In genomic region chr7:101363734-101364374, GRCh38 we compare ENCODE assay signal across 8 cellular contexts. TPM values are rescaled to one million over a fixed set of nuclear protein-coding genes. Genes with fewer than 3 reads are reported as not detected.
DNase-seq lines count a peak whose midpoint lies in the region; ATAC-seq, FAIRE-seq and TF ChIP-seq lines count a peak whose summit lies in the region.

No MANE protein-coding gene starts in this region.

- no peaks in the 10 kb centered on the region for H3K36me3 Mint-ChIP-seq in activated naive CD4-positive, alpha-beta T cell treated with anti-CD3 and anti-CD28 coated beads, Interleukin-2, amount 10 ng/mL, durations not matched to agents 7 days and 5 days
- no peaks in the 10 kb centered on the region for H3K36me3 Mint-ChIP-seq in glutamatergic neuron (ENCODE audit: unreplicated experiment)

- H3K27ac ChIP-seq in RWPE1 (no peak overlapping the region), ovary (peak overlapping the region in 1 of 2 donors; percentile 21), thoracic aorta (no peak overlapping the region)

- H3K36me3 ChIP-seq in ovary (no peaks in the 10 kb centered on the region), thoracic aorta (no peaks in the 10 kb centered on the region)

- peak overlapping the region; percentile 53 for H3K4me3 ChIP-seq in ovary
- H3K4me3 ChIP-seq in thoracic aorta = peak overlapping the region; percentile 76

- no peak overlapping the region for H3K4me3 Mint-ChIP-seq in activated naive CD4-positive, alpha-beta T cell treated with anti-CD3 and anti-CD28 coated beads, Interleukin-2, amount 10 ng/mL, durations not matched to agents 7 days and 5 days
- H3K4me3 Mint-ChIP-seq in glutamatergic neuron (ENCODE audit: unreplicated experiment) = peak overlapping the region; percentile 70

- H3K27me3 Mint-ChIP-seq in activated naive CD4-positive, alpha-beta T cell treated with anti-CD3 and anti-CD28 coated beads, Interleukin-2, amount 10 ng/mL, durations not matched to agents 7 days and 5 days = peaks cover 59% of the 10 kb centered on the region
- peaks cover 2% of the 10 kb centered on the region for H3K27me3 Mint-ChIP-seq in glutamatergic neuron (ENCODE audit: unreplicated experiment)

- H3K4me1 Mint-ChIP-seq in activated naive CD4-positive, alpha-beta T cell treated with anti-CD3 and anti-CD28 coated beads, Interleukin-2, amount 10 ng/mL, durations not matched to agents 7 days and 5 days = no peaks in the 10 kb centered on the region
- peaks cover 14% of the 10 kb centered on the region for H3K4me1 Mint-ChIP-seq in glutamatergic neuron (ENCODE audit: low read depth, unreplicated experiment)

- no peak for TF ChIP-seq EP300 in ovary (IDR thresholded peaks at IDR 0.05)

- 1 to 2% (median 1%) methylated on average over 34 to 52 of the region's 52 CpGs for WGBS in ovary, 3 donors

- peak; percentile 98 for TF ChIP-seq CTCF in RWPE1 (conservative IDR thresholded peaks at IDR 0.05; ENCODE audit: low read depth)
- peak; percentile 96 for TF ChIP-seq CTCF in glutamatergic neuron (IDR thresholded peaks at IDR 0.05; ENCODE audit: partially characterized antibody, unreplicated experiment)
- peak; percentile 55 to 89 (median 73) for TF ChIP-seq CTCF in ovary (IDR thresholded peaks at IDR 0.05)
- peak; percentile 95 for TF ChIP-seq CTCF in thoracic aorta (IDR thresholded peaks at IDR 0.05)

- H3K27me3 ChIP-seq in ovary = no peaks in the 10 kb centered on the region
- H3K27me3 ChIP-seq in thoracic aorta (replicated peaks; ENCODE audit: insufficient read depth) = no peaks in the 10 kb centered on the region

- TF ChIP-seq POLR2A in ovary (IDR thresholded peaks at IDR 0.05) = no peak

- CTCF ChIA-PET in RWPE1 (lab: Yijun Ruan, JAX) = interaction anchor here (0.7 to 1.9 kb wide), 8 partner anchors 9 to 142 kb away, joined by 3 to 11 read pairs (median 4); no protein-coding TSS in a partner anchor
- CTCF ChIA-PET in activated naive CD4-positive, alpha-beta T cell treated with anti-CD3 and anti-CD28 coated beads, Interleukin-2, amount 10 ng/mL, durations not matched to agents 7 days and 5 days (lab: Charles Lee) = interaction anchor here (0.7 to 4.5 kb wide), 16 partner anchors 9 to 143 kb away, joined by 3 to 40 read pairs (median 5); no protein-coding TSS in a partner anchor

- no peaks in the 10 kb centered on the region for H3K9me3 ChIP-seq in ovary
- H3K9me3 ChIP-seq in thoracic aorta = no peaks in the 10 kb centered on the region

- intact Hi-C loops in ovary (cut with DNase I) = loop anchor here in 1 of 4 donors (5.0 kb wide), 1 partner anchor 143 kb away; no protein-coding TSS in a partner anchor

- DNase-seq in RWPE1 (ENCODE audit: low spot score) = peak; percentile 79
- DNase-seq in activated naive CD4-positive, alpha-beta T cell treated with anti-CD3 and anti-CD28 coated beads, Interleukin-2, amount 10 ng/mL, durations not matched to agents 7 days and 5 days = peak; percentile 77
- peak; percentile 84 for DNase-seq in glutamatergic neuron
- DNase-seq in ovary = peak; percentile 32 to 79 (median 58)
- DNase-seq in thoracic aorta (ENCODE audit: low spot score) = no peak

- H3K9me3 Mint-ChIP-seq in activated naive CD4-positive, alpha-beta T cell treated with anti-CD3 and anti-CD28 coated beads, Interleukin-2, amount 10 ng/mL, durations not matched to agents 7 days and 5 days = no peaks in the 10 kb centered on the region
- no peaks in the 10 kb centered on the region for H3K9me3 Mint-ChIP-seq in glutamatergic neuron (ENCODE audit: unreplicated experiment)

- H3K4me1 ChIP-seq in ovary (ENCODE audit: insufficient read depth) (peaks cover 6% of the 10 kb centered on the region), thoracic aorta (ENCODE audit: control insufficient read depth in 1 of 2, low read depth in 2 of 2) (peaks cover 10 to 16% of the 10 kb centered on the region in 2 donors)

- H3K27ac Mint-ChIP-seq in activated naive CD4-positive, alpha-beta T cell treated with anti-CD3 and anti-CD28 coated beads, Interleukin-2, amount 10 ng/mL, durations not matched to agents 7 days and 5 days = no peak overlapping the region
- H3K27ac Mint-ChIP-seq in glutamatergic neuron (ENCODE audit: unreplicated experiment) = no peak overlapping the region

- POLR2A ChIA-PET in RWPE1 (lab: Yijun Ruan, JAX; ENCODE audit: low non-redundant PET) = no interaction called here

- peak; percentile 79 for FAIRE-seq in G401.6 (lab: Jason Lieb, UNC)

- ATAC-seq in HG03045 (IDR thresholded peaks at IDR 0.05; ENCODE audit: unreplicated experiment) = peak; percentile 81
- no peak for ATAC-seq in thoracic aorta (ENCODE audit: insufficient number of reproducible peaks, low FRiP score, low read depth)
- ATAC-seq in GM21825 (IDR thresholded peaks at IDR 0.05; ENCODE audit: unreplicated experiment) = no peak

RNA-seq across cellular contexts. Expression of gene COL26A1, which starts 1.2 kb away (rescaled TPM):
- total RNA-seq in glutamatergic neuron (ENCODE audit: unreplicated experiment) (66.2 TPM), ovary (1 to 10 TPM in 2 of 7 donors, under 1 TPM in 5; 0.28 to 2.3 (median 0.42) TPM), thoracic aorta (under 1 TPM in 1 of 2 donors, not detected in 1; 0.14 TPM)
- under 1 TPM; 0.17 to 0.38 TPM for polyA plus RNA-seq in ovary

RNA-seq across cellular contexts. Expression of gene IFT22, which starts 42.2 kb away (rescaled TPM):
- total RNA-seq in glutamatergic neuron (ENCODE audit: unreplicated experiment) (20.9 TPM), ovary (10 to 100 TPM; 21.8 to 50.0 (median 27.8) TPM), thoracic aorta (10 to 100 TPM; 14.0 to 24.4 TPM)
- 10 to 100 TPM; 27.4 to 61.3 TPM for polyA plus RNA-seq in ovary

Comparison
In these comparisons a context has a peak if more than half of its experiments do, and no peak if none do; other contexts are left out.
1. RNA of gene COL26A1, which starts 1.2 kb away (total RNA-seq): 66.2 TPM in glutamatergic neuron (single experiment); 0.28 to 2.3 TPM in ovary and 0.14 TPM in thoracic aorta; every median in the first group is over 10 times any median in the second.
2. Peak in every context shown above with its lines, with median percentiles within 50 percentile points of each other: CTCF ChIP-seq.